23 cellular contexts compared by ENCODE assay signal in genomic region chr1:27006683-27007082, GRCh38. TPM values are rescaled to one million over a fixed set of nuclear protein-coding genes. Genes with fewer than 3 reads are reported as not detected.
DNase-seq lines count a peak whose midpoint lies in the region; ATAC-seq and TF ChIP-seq lines count a peak whose summit lies in the region.
"Had no signal": no experiment of that assay in that cellular context is flagged by ENCODE, and none has a peak within 500 bp of the region (broad histone marks: within the 10 kb centered on the region; RNA-seq: fewer than 3 reads in every experiment).

No MANE protein-coding gene starts in this region.

- DNase-seq in H7: peak; percentile 68
- no peak for DNase-seq in chondrocyte (ENCODE audit: low spot score)
- DNase-seq in sigmoid colon: no peak
- DNase-seq in natural killer cell: no peak
- no peak for DNase-seq in immature natural killer cell
- DNase-seq: activated CD4-positive, alpha-beta T cell treated with anti-CD3 and anti-CD28 coated beads, Interleukin-2, amount 50 U/mL, for 4 hours; activated CD4-positive, CD25-positive, alpha-beta regulatory T cell; activated CD8-positive, alpha-beta memory T cell treated with anti-CD3 and anti-CD28 coated beads, Interleukin-2, amount 50 U/mL, for 48 hours; aorta; head of caudate nucleus; KG1; MM.1S; NCI-H510A treated with DMSO at 0.1 percent for 48 hours; PC-9; psoas muscle had no signal

- 84 to 88% methylated on average over 13 of the region's 13 CpGs for WGBS in sigmoid colon, 2 donors

- peaks cover 7% of the 10 kb centered on the region for H3K36me3 Mint-ChIP-seq in chondrocyte (ENCODE audit: low read depth)
- no peaks in the 10 kb centered on the region for H3K36me3 Mint-ChIP-seq in natural killer cell
- no peaks in the 10 kb centered on the region for H3K36me3 Mint-ChIP-seq in immature natural killer cell

- no peak for TF ChIP-seq CTCF in chondrocyte (IDR thresholded peaks at IDR 0.05)
- TF ChIP-seq CTCF in sigmoid colon (IDR thresholded peaks at IDR 0.05): no peak
- no peak for TF ChIP-seq CTCF in natural killer cell (IDR thresholded peaks at IDR 0.05)

- no peak for TF ChIP-seq EP300 in sigmoid colon (IDR thresholded peaks at IDR 0.05)

- H3K4me1 ChIP-seq in iPS-18a (ENCODE audit: control insufficient read depth, low read depth, low read length) (peaks cover 62% of the 10 kb centered on the region), sigmoid colon (peaks cover 0 to 96% (median 89%) of the 10 kb centered on the region in 4 donors)

- H3K4me3 ChIP-seq in H7 (ENCODE audit: insufficient read depth, low read depth, low read length): no peak overlapping the region
- no peak overlapping the region for H3K4me3 ChIP-seq in iPS-18a (ENCODE audit: low read length)
- H3K4me3 ChIP-seq in sigmoid colon: no peak overlapping the region
- H3K4me3 ChIP-seq: PC-9, psoas muscle had no signal

- ATAC-seq in HG03457 (IDR thresholded peaks at IDR 0.05; ENCODE audit: unreplicated experiment): no peak
- ATAC-seq in natural killer cell: no peak
- ATAC-seq: activated T-helper 17 cell treated with anti-CD3 and anti-CD28 coated beads, Interleukin-2, amount 50 U/mL, for 72 hours; psoas muscle had no signal

- H3K27ac Mint-ChIP-seq in chondrocyte (ENCODE audit: unreplicated experiment): peak overlapping the region; percentile 45
- no peak overlapping the region for H3K27ac Mint-ChIP-seq in natural killer cell
- no peak overlapping the region for H3K27ac Mint-ChIP-seq in immature natural killer cell
- H3K27ac Mint-ChIP-seq: activated naive CD8-positive, alpha-beta T cell; activated T-helper 17 cell treated with anti-CD3 and anti-CD28 coated beads, Interleukin-2, amount 50 U/mL, for 72 hours; dendritic cell treated with granulocyte-macrophage colony-stimulating factor and Interleukin-4, amounts not matched to agents 40 ng/mL and 50 ng/mL, for 4 days had no signal

- H3K9ac ChIP-seq in iPS-18a (ENCODE audit: low read length): peak overlapping the region; percentile 49

- TF ChIP-seq POLR2A in sigmoid colon (IDR thresholded peaks at IDR 0.05): no peak

- H3K9me3 Mint-ChIP-seq in chondrocyte (ENCODE audit: low read depth) (no peaks in the 10 kb centered on the region), natural killer cell (no peaks in the 10 kb centered on the region), immature natural killer cell (no peaks in the 10 kb centered on the region)
- H3K9me3 Mint-ChIP-seq: activated T-helper 17 cell treated with anti-CD3 and anti-CD28 coated beads, Interleukin-2, amount 50 U/mL, for 72 hours; dendritic cell treated with granulocyte-macrophage colony-stimulating factor and Interleukin-4, amounts not matched to agents 40 ng/mL and 50 ng/mL, for 4 days had no signal

- no peaks in the 10 kb centered on the region for H3K27me3 ChIP-seq in H7 (ENCODE audit: control insufficient read depth, insufficient read depth, low read length)
- no peaks in the 10 kb centered on the region for H3K27me3 ChIP-seq in iPS-18a (ENCODE audit: control insufficient read depth, insufficient read depth, low read length)
- no peaks in the 10 kb centered on the region for H3K27me3 ChIP-seq in sigmoid colon

- H3K9me3 ChIP-seq in iPS-18a (ENCODE audit: control insufficient read depth, low read depth, low read length): no peaks in the 10 kb centered on the region
- H3K9me3 ChIP-seq in sigmoid colon: no peaks in the 10 kb centered on the region
- H3K9me3 ChIP-seq: neutrophil, psoas muscle had no signal

- intact Hi-C loops in sigmoid colon (cut with DNase I): no loop called here
- intact Hi-C loops in natural killer cell (cut with micrococcal nuclease): no loop called here

- peaks cover 78% of the 10 kb centered on the region for H3K4me1 Mint-ChIP-seq in chondrocyte (ENCODE audit: low read depth)
- peaks cover 3 to 8% of the 10 kb centered on the region in 2 donors for H3K4me1 Mint-ChIP-seq in natural killer cell
- peaks cover 0 to 3% of the 10 kb centered on the region in 2 donors for H3K4me1 Mint-ChIP-seq in immature natural killer cell
- H3K4me1 Mint-ChIP-seq: activated T-helper 17 cell treated with anti-CD3 and anti-CD28 coated beads, Interleukin-2, amount 50 U/mL, for 72 hours had no signal

- H3K27me3 Mint-ChIP-seq in chondrocyte (ENCODE audit: low read depth) (no peaks in the 10 kb centered on the region), natural killer cell (ENCODE audit: low read depth in 2 of 2) (peaks cover 8 to 12% of the 10 kb centered on the region in 2 donors), immature natural killer cell (ENCODE audit: low read depth in 3 of 3) (peaks cover 2 to 14% (median 5%) of the 10 kb centered on the region in 3 donors)

- H3K36me3 ChIP-seq in H7 (replicated peaks; ENCODE audit: control insufficient read depth, insufficient read depth, low read length) (peaks cover 29% of the 10 kb centered on the region), iPS-18a (ENCODE audit: control insufficient read depth, low read depth, low read length) (peaks cover 39% of the 10 kb centered on the region), sigmoid colon (peaks cover 8 to 33% (median 16%) of the 10 kb centered on the region in 4 donors)
- H3K36me3 ChIP-seq: neutrophil had no signal

- peak overlapping the region; percentile 82 for H3K27ac ChIP-seq in iPS-18a (ENCODE audit: low read length)
- H3K27ac ChIP-seq in sigmoid colon: peak overlapping the region; percentile 87 to 98 (median 97)
- H3K27ac ChIP-seq: neutrophil, psoas muscle had no signal

- H3K4me3 Mint-ChIP-seq in chondrocyte (ENCODE audit: unreplicated experiment): no peak overlapping the region
- no peak overlapping the region for H3K4me3 Mint-ChIP-seq in natural killer cell
- H3K4me3 Mint-ChIP-seq in immature natural killer cell: no peak overlapping the region
- H3K4me3 Mint-ChIP-seq: activated naive CD8-positive, alpha-beta T cell; activated T-helper 17 cell treated with anti-CD3 and anti-CD28 coated beads, Interleukin-2, amount 50 U/mL, for 72 hours; dendritic cell treated with granulocyte-macrophage colony-stimulating factor and Interleukin-4, amounts not matched to agents 40 ng/mL and 50 ng/mL, for 4 days had no signal

RNA-seq across cellular contexts. Expression of gene TENT5B, which starts 6.0 kb away (rescaled TPM):
- 128 and 154 TPM in 2 replicates for total RNA-seq in H7 (2014; rRNA removed; shearing (Covaris generic))
- total RNA-seq in chondrocyte (15.2 to 39.1 TPM (median 38.1 TPM) in 3 replicates), sigmoid colon (100 to 1,000 TPM in 2 of 4 donors, 10 to 100 TPM in 2; 24.0 to 111 (median 86.4) TPM), natural killer cell (under 1 TPM in 1 of 3 donors, not detected in 2; 0.40 TPM)
- polyA plus RNA-seq in sigmoid colon (1 to 10 TPM in 1 of 3 donors, under 1 TPM in 1, not detected in 1; 0.60 to 5.7 TPM), immature natural killer cell (not detected)
- total RNA-seq: activated T-helper 17 cell treated with anti-CD3 and anti-CD28 coated beads, Interleukin-2, amount 50 U/mL, for 72 hours had no signal

RNA-seq across cellular contexts. Expression of gene TRNP1, which starts 13.2 kb away (rescaled TPM):
- total RNA-seq in H7 (2014; rRNA removed; shearing (Covaris generic)): 28.9 and 30.5 TPM in 2 replicates
- total RNA-seq in chondrocyte: 56.5 to 76.5 TPM (median 72.1 TPM) in 3 replicates
- 10 to 100 TPM; 15.5 to 29.6 (median 20.2) TPM for total RNA-seq in sigmoid colon
- polyA plus RNA-seq in sigmoid colon: 10 to 100 TPM in 1 of 3 donors, 1 to 10 TPM in 2; 3.0 to 10.8 (median 4.3) TPM
- 1 to 10 TPM in 1 of 3 donors, under 1 TPM in 2; 0.18 to 3.0 (median 0.95) TPM for total RNA-seq in natural killer cell
- not detected for polyA plus RNA-seq in immature natural killer cell
- total RNA-seq: activated T-helper 17 cell treated with anti-CD3 and anti-CD28 coated beads, Interleukin-2, amount 50 U/mL, for 72 hours had no signal

RNA-seq across cellular contexts. Expression of gene KDF1, which starts 46.4 kb away (rescaled TPM):
- total RNA-seq in H7 (2014; rRNA removed; shearing (Covaris generic)): 14.4 and 14.6 TPM in 2 replicates
- total RNA-seq in chondrocyte (not detected in 3 replicates), sigmoid colon (not detected), natural killer cell (under 1 TPM in 2 of 3 donors, not detected in 1; 0.20 to 0.52 TPM)
- polyA plus RNA-seq in sigmoid colon (10 to 100 TPM; 15.0 to 26.8 (median 20.4) TPM), immature natural killer cell (1 to 10 TPM in 1 of 3 donors, under 1 TPM in 1, not detected in 1; 0.29 to 1.3 TPM)
- total RNA-seq: activated T-helper 17 cell treated with anti-CD3 and anti-CD28 coated beads, Interleukin-2, amount 50 U/mL, for 72 hours; aorta; cardiac septum; psoas muscle; skeletal muscle tissue had no signal

Comparison
In these comparisons a context has a peak if more than half of its experiments do, and no peak if none do; other contexts are left out.
1. RNA of gene TENT5B, which starts 6.0 kb away (total RNA-seq): 128 to 154 TPM in H7, 24.0 to 111 TPM in sigmoid colon and 15.2 to 39.1 TPM in chondrocyte; 0.40 TPM in natural killer cell; every median in the first group is over 10 times any median in the second.
2. RNA of gene KDF1, which starts 46.4 kb away (total RNA-seq): 14.4 to 14.6 TPM in H7; 0.20 to 0.52 TPM in natural killer cell, not detected in chondrocyte and not detected in sigmoid colon; every median in the first group is over 10 times any median in the second.